22 cellular contexts compared by ENCODE assay signal in the genomic region with DNA sequence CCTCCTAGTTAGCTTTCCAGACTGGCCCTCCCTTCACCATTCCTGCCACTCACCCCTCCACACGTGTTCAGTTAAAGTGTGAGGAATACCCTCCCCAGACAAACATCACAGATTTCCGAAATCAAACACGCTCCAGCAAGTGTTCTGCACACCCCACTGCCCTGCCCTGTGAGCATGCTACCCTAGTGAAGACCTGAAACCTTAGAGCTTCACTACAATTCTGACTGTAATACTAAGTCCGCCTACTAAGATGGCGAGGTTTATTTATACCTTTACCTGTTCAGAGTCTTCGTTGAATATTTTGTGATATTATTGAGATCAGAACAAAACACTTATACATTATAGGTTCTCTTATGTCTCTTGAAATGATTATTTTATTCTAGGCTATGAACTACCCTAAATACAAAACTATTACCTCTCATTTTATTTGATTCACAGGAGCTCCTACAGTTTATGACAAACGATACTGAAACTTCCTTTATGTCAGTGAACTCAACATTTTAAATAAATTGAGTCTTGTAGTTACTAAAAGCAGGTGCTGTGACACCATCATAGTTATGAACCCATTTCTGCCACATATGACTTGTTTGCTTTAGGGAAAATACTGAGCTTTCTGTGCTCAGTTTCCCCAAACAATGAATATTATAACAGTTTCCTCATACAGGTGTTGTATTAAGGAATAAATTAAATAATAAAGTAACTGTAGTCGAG. TPM values are rescaled to one million over a fixed set of nuclear protein-coding genes. Genes with fewer than 3 reads are reported as not detected.
DNase-seq lines count a peak whose midpoint lies in the region; ATAC-seq and TF ChIP-seq lines count a peak whose summit lies in the region.
"Had no signal": no experiment of that assay in that cellular context is flagged by ENCODE, and none has a peak within 500 bp of the region (broad histone marks: within the 10 kb centered on the region; RNA-seq: fewer than 3 reads in every experiment).

No MANE protein-coding gene starts in this region.

- H3K27me3 Mint-ChIP-seq in endothelial cell (ENCODE audit: unreplicated experiment), result no peaks in the 10 kb centered on the region

- no peak for DNase-seq in activated CD4-positive, alpha-beta T cell treated with anti-CD3 and anti-CD28 coated beads, Interleukin-2, amount 50 U/mL, for 1 hour
- DNase-seq in endothelial cell (ENCODE audit: low spot score) (no peak), NCI-H1092 treated with DMSO at 0.1 percent for 48 hours (lab: John Stamatoyannopoulos, UW) (no peak)
- DNase-seq: activated CD4-positive, CD25-positive, alpha-beta regulatory T cell treated with anti-CD3 and anti-CD28 coated beads, Interleukin-2, amount 50 U/mL, for 72 hours; activated CD8-positive, alpha-beta memory T cell treated with anti-CD3 and anti-CD28 coated beads, Interleukin-2, amount 50 U/mL, for 4 hours; activated effector memory CD4-positive, alpha-beta T cell treated with anti-CD3 and anti-CD28 coated beads, Interleukin-2, amount 50 U/mL, for 16 hours; Caco-2; dorsolateral prefrontal cortex; erythroblast; IMR-90; left cardiac atrium; MG63; NCI-H1694 treated with DMSO at 0.1 percent for 48 hours; NK-92 treated with Interleukin-12 subunit alpha and Interleukin-12 subunit beta, amount 100 ng/mL, for 24 hours; RPMI8226; substantia nigra had no signal

- TF ChIP-seq CTCF in endothelial cell (IDR thresholded peaks at IDR 0.05; ENCODE audit: unreplicated experiment), result no peak

- ATAC-seq in GM18858 (IDR thresholded peaks at IDR 0.05; ENCODE audit: unreplicated experiment), result peak; percentile 83
- ATAC-seq in GM21528 (IDR thresholded peaks at IDR 0.05; ENCODE audit: low FRiP score, unreplicated experiment), result peak; percentile 73
- peak; percentile 98 for ATAC-seq in HG03095 (IDR thresholded peaks at IDR 0.05; ENCODE audit: unreplicated experiment)
- no peak for ATAC-seq in GM18498 (IDR thresholded peaks at IDR 0.05; ENCODE audit: unreplicated experiment)
- ATAC-seq: left cardiac atrium had no signal

- no peaks in the 10 kb centered on the region for H3K4me1 Mint-ChIP-seq in endothelial cell (ENCODE audit: unreplicated experiment)
- H3K4me1 Mint-ChIP-seq: B cell, neural crest cell had no signal

- no peaks in the 10 kb centered on the region for H3K36me3 Mint-ChIP-seq in endothelial cell (ENCODE audit: low read depth, unreplicated experiment)

- no peak overlapping the region for H3K27ac Mint-ChIP-seq in endothelial cell (ENCODE audit: unreplicated experiment)
- H3K27ac Mint-ChIP-seq: B cell had no signal

- H3K4me3 Mint-ChIP-seq in endothelial cell (ENCODE audit: unreplicated experiment), result no peak overlapping the region
- H3K4me3 Mint-ChIP-seq: B cell, neural crest cell had no signal

- no peaks in the 10 kb centered on the region for H3K9me3 Mint-ChIP-seq in endothelial cell (ENCODE audit: unreplicated experiment)
- H3K9me3 Mint-ChIP-seq: neural crest cell had no signal

RNA-seq across cellular contexts. Expression of a gene that starts 8.6 kb away (rescaled TPM):
- total RNA-seq in endothelial cell (ENCODE audit: unreplicated experiment), result 8.2 TPM
- total RNA-seq: neural crest cell had no signal
